In the genomic region with DNA sequence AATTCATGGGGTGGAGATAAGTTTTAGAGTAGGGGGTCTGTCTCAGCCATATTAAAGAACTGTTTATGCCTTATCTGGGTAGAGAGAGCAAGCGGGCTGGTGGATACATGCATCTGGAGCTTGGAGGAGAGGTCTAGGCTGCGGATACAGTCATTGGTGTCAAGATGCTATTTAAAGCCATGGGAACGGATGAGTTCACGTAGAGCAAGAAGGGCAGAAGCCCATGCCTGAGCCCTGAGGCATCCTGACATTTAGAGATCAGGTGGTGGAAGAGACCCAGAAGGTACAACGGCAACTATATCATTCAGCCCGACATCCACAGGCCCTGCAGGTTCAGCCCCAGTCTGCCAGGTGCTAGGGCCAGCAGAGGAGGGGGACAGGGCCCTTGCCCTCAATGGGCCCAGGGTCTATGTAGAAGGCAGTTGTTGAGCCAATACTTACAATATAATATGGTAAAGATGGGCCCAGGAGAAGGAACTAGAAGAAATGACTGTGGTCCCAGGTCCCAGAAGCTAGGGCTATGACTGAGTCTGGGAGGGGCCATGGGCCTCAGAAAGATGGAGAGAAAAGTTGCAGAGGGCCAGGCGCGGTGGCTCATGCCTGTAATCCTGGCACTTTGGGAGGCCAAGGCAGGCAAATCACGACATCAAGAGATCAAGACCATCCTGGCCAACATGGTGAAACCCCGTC, we compare ENCODE assay signal across 25 cellular contexts. TPM values are rescaled to one million over a fixed set of nuclear protein-coding genes. Genes with fewer than 3 reads are reported as not detected.
A peak's percentile ranks its signal among the peaks of the same experiment; 100 is the strongest.
DNase-seq lines count a peak whose midpoint lies in the region; ATAC-seq and TF ChIP-seq lines count a peak whose summit lies in the region.
"Had no signal": no experiment of that assay in that cellular context is flagged by ENCODE, and none has a peak within 500 bp of the region (broad histone marks: within the 10 kb centered on the region; RNA-seq: fewer than 3 reads in every experiment).

No MANE protein-coding gene starts in this region.

- TF ChIP-seq EP300 in upper lobe of left lung (IDR thresholded peaks at IDR 0.05): no peak

- H3K4me3 ChIP-seq in HL-60 (replicated peaks; ENCODE audit: insufficient read depth, low read length) (no peak overlapping the region), upper lobe of left lung (no peak overlapping the region)
- H3K4me3 ChIP-seq: ascending aorta, prostate gland had no signal

- H3K9me3 ChIP-seq in upper lobe of left lung: no peaks in the 10 kb centered on the region
- H3K9me3 ChIP-seq: ascending aorta, prostate gland had no signal

- H3K27me3 ChIP-seq in HL-60 (ENCODE audit: insufficient read depth, poor library complexity, severe bottlenecking) (no peaks in the 10 kb centered on the region), upper lobe of left lung (no peaks in the 10 kb centered on the region)
- H3K27me3 ChIP-seq: ascending aorta had no signal

- ATAC-seq in upper lobe of left lung (ENCODE audit: low FRiP score in 2 of 2): no peak
- ATAC-seq in activated CD4-positive, alpha-beta T cell treated with anti-CD3 and anti-CD28 coated beads for 36 hours: no peak
- ATAC-seq: activated naive CD4-positive, alpha-beta T cell treated with anti-CD3 and anti-CD28 coated beads, Interleukin-2, amount 50 U/mL, for 72 hours; stimulated activated effector memory CD8-positive, alpha-beta T cell treated with anti-CD3 and anti-CD28 coated beads, Interleukin-12 subunit alpha, Interleukin-12 subunit beta, amount 100 ng/mL, for 72 hours; WTC11 had no signal

- intact Hi-C loops in activated CD4-positive, alpha-beta T cell treated with anti-CD3 and anti-CD28 coated beads for 36 hours (cut with DNase I, micrococcal nuclease): no loop called here

- H3K4me1 ChIP-seq in upper lobe of left lung: peaks cover 8 to 40% (median 12%) of the 10 kb centered on the region in 4 donors
- H3K4me1 ChIP-seq: prostate gland had no signal

- 73 to 86% methylated on average over 10 of the region's 10 CpGs for WGBS in upper lobe of left lung, 2 donors

- peak overlapping the region; percentile 76 for H3K27ac ChIP-seq in HL-60 (replicated peaks)
- H3K27ac ChIP-seq in angular gyrus (ENCODE audit: low read depth, low read length): peak overlapping the region; percentile 49
- H3K27ac ChIP-seq in upper lobe of left lung: peak overlapping the region in 3 of 4 donors; percentile 32 to 78 (median 61)
- H3K27ac ChIP-seq: ascending aorta, prostate gland had no signal

- peaks cover 2% of the 10 kb centered on the region for H3K9me3 Mint-ChIP-seq in nephron
- no peaks in the 10 kb centered on the region for H3K9me3 Mint-ChIP-seq in activated CD4-positive, alpha-beta T cell treated with anti-CD3 and anti-CD28 coated beads for 36 hours (ENCODE audit: low read depth)
- H3K9me3 Mint-ChIP-seq: activated naive CD4-positive, alpha-beta T cell treated with anti-CD3 and anti-CD28 coated beads, Interleukin-2, amount 50 U/mL, for 72 hours; stimulated activated effector memory CD8-positive, alpha-beta T cell treated with anti-CD3 and anti-CD28 coated beads, Interleukin-12 subunit alpha, Interleukin-12 subunit beta, amount 100 ng/mL, for 72 hours had no signal

- POLR2A ChIA-PET in activated CD4-positive, alpha-beta T cell treated with anti-CD3 and anti-CD28 coated beads for 36 hours (lab: Charles Lee): no interaction called here

- H3K27ac Mint-ChIP-seq in nephron: peak overlapping the region in 2 of 3 experiments; percentile 1 to 72
- no peak overlapping the region for H3K27ac Mint-ChIP-seq in activated CD4-positive, alpha-beta T cell treated with anti-CD3 and anti-CD28 coated beads for 36 hours
- H3K27ac Mint-ChIP-seq: CD4-positive, alpha-beta memory T cell; IgD-negative memory B cell; stimulated activated effector memory CD8-positive, alpha-beta T cell treated with anti-CD3 and anti-CD28 coated beads, Interleukin-12 subunit alpha, Interleukin-12 subunit beta, amount 100 ng/mL, for 72 hours; WTC11 had no signal

- no peak for DNase-seq in HL-60 (ENCODE audit: low read depth in 1 of 2, low spot score in 1 of 2)
- no peak for DNase-seq in upper lobe of left lung
- no peak for DNase-seq in activated CD4-positive, alpha-beta T cell treated with anti-CD3 and anti-CD28 coated beads for 36 hours
- no peak for DNase-seq in putamen (ENCODE audit: low spot score)
- DNase-seq in SK-N-DZ (ENCODE audit: low spot score): no peak
- DNase-seq: activated CD8-positive, alpha-beta memory T cell treated with anti-CD3 and anti-CD28 coated beads, Interleukin-2, amount 50 U/mL, for 4 hours; CD4-positive, alpha-beta memory T cell; central memory CD4-positive, alpha-beta T cell; NCI-H1092 treated with DMSO at 0.1 percent for 48 hours; NCI-H2029; NCI-H345; NCI-H748 treated with DMSO at 0.1 percent for 48 hours; small intestine; stimulated activated CD4-positive, alpha-beta T cell treated with anti-CD3 and anti-CD28 coated beads, Interleukin-2, amount 100 ng/mL, for 48 hours had no signal

- H3K36me3 ChIP-seq in upper lobe of left lung: no peaks in the 10 kb centered on the region
- H3K36me3 ChIP-seq: ascending aorta, prostate gland had no signal

- H3K36me3 Mint-ChIP-seq in nephron (ENCODE audit: low read depth): no peaks in the 10 kb centered on the region
- no peaks in the 10 kb centered on the region for H3K36me3 Mint-ChIP-seq in activated CD4-positive, alpha-beta T cell treated with anti-CD3 and anti-CD28 coated beads for 36 hours (ENCODE audit: low read depth)
- H3K36me3 Mint-ChIP-seq: activated naive CD4-positive, alpha-beta T cell treated with anti-CD3 and anti-CD28 coated beads, Interleukin-2, amount 50 U/mL, for 72 hours; CD4-positive, alpha-beta memory T cell; IgD-negative memory B cell; stimulated activated effector memory CD8-positive, alpha-beta T cell treated with anti-CD3 and anti-CD28 coated beads, Interleukin-12 subunit alpha, Interleukin-12 subunit beta, amount 100 ng/mL, for 72 hours; WTC11 had no signal

- H3K27me3 Mint-ChIP-seq in nephron (ENCODE audit: low read depth): peaks cover 6% of the 10 kb centered on the region
- peaks cover 10% of the 10 kb centered on the region for H3K27me3 Mint-ChIP-seq in activated CD4-positive, alpha-beta T cell treated with anti-CD3 and anti-CD28 coated beads for 36 hours

- H3K4me3 Mint-ChIP-seq in nephron: no peak overlapping the region
- H3K4me3 Mint-ChIP-seq in activated CD4-positive, alpha-beta T cell treated with anti-CD3 and anti-CD28 coated beads for 36 hours: no peak overlapping the region
- H3K4me3 Mint-ChIP-seq: CD4-positive, alpha-beta memory T cell; IgD-negative memory B cell; stimulated activated effector memory CD8-positive, alpha-beta T cell treated with anti-CD3 and anti-CD28 coated beads, Interleukin-12 subunit alpha, Interleukin-12 subunit beta, amount 100 ng/mL, for 72 hours; WTC11 had no signal

- peaks cover 77% of the 10 kb centered on the region for H3K4me1 Mint-ChIP-seq in nephron
- H3K4me1 Mint-ChIP-seq in activated CD4-positive, alpha-beta T cell treated with anti-CD3 and anti-CD28 coated beads for 36 hours: no peaks in the 10 kb centered on the region
- H3K4me1 Mint-ChIP-seq: CD4-positive, alpha-beta memory T cell; IgD-negative memory B cell; stimulated activated effector memory CD8-positive, alpha-beta T cell treated with anti-CD3 and anti-CD28 coated beads, Interleukin-12 subunit alpha, Interleukin-12 subunit beta, amount 100 ng/mL, for 72 hours; WTC11 had no signal

- no peak for TF ChIP-seq CTCF in HL-60 (IDR thresholded peaks at IDR 0.05; ENCODE audit: insufficient read depth, low read length)
- TF ChIP-seq CTCF in nephron (IDR thresholded peaks at IDR 0.05; ENCODE audit: unreplicated experiment in 3 of 3): no peak
- no peak for TF ChIP-seq CTCF in upper lobe of left lung (IDR thresholded peaks at IDR 0.05)

- CTCF ChIA-PET in activated CD4-positive, alpha-beta T cell treated with anti-CD3 and anti-CD28 coated beads for 36 hours (lab: Charles Lee): interaction anchor here (1.4 to 2.9 kb wide), 2 partner anchors 14 to 286 kb away, joined by 4 to 22 read pairs; no protein-coding TSS in a partner anchor

- TF ChIP-seq POLR2A in upper lobe of left lung (IDR thresholded peaks at IDR 0.05): no peak

RNA-seq across cellular contexts. Expression of gene CHI3L1, which starts 15.2 kb away (rescaled TPM):
- 10 to 100 TPM; 12.3 to 68.4 (median 52.4) TPM for total RNA-seq in upper lobe of left lung
- under 1 TPM; 0.09 to 0.18 TPM for total RNA-seq in activated CD4-positive, alpha-beta T cell treated with anti-CD3 and anti-CD28 coated beads for 36 hours
- polyA plus RNA-seq in SK-N-DZ (2014; cell fraction: cytosol; rRNA removed): not detected in 2 replicates
- not detected in 2 replicates for polyA plus RNA-seq in SK-N-DZ (2014; cell fraction: nucleus; rRNA removed)
- polyA plus RNA-seq: CD4-positive, alpha-beta memory T cell; IgD-negative memory B cell; neural cell had no signal

RNA-seq across cellular contexts. Expression of gene MYBPH, which starts 26.0 kb away (rescaled TPM):
- under 1 TPM in 3 of 6 donors, not detected in 3; 0.13 to 0.39 (median 0.15) TPM for total RNA-seq in upper lobe of left lung
- total RNA-seq in activated CD4-positive, alpha-beta T cell treated with anti-CD3 and anti-CD28 coated beads for 36 hours: not detected
- polyA plus RNA-seq in SK-N-DZ (2014; cell fraction: cytosol; rRNA removed): not detected in 2 replicates
- not detected in 2 replicates for polyA plus RNA-seq in SK-N-DZ (2014; cell fraction: nucleus; rRNA removed)
- total RNA-seq: activated naive CD4-positive, alpha-beta T cell treated with anti-CD3 and anti-CD28 coated beads, Interleukin-2, amount 50 U/mL, for 72 hours; ascending aorta; CD4-positive, alpha-beta memory T cell; dermis microvascular lymphatic vessel endothelial cell; mononuclear cell; WTC11 had no signal
- polyA plus RNA-seq: CD4-positive, alpha-beta memory T cell; IgD-negative memory B cell; neural cell; small intestine had no signal

RNA-seq across cellular contexts. Expression of gene CHIT1, which starts 27.8 kb away (rescaled TPM):
- total RNA-seq in upper lobe of left lung: 10 to 100 TPM in 2 of 6 donors, 1 to 10 TPM in 4; 2.0 to 97.4 (median 3.7) TPM
- total RNA-seq in activated CD4-positive, alpha-beta T cell treated with anti-CD3 and anti-CD28 coated beads for 36 hours: under 1 TPM; 0.63 to 0.80 TPM
- polyA plus RNA-seq in SK-N-DZ (2014; cell fraction: cytosol; rRNA removed): 0.01 TPM in 1 of 2 replicates, not detected in the other
- polyA plus RNA-seq in SK-N-DZ (2014; cell fraction: nucleus; rRNA removed): 0.02 and 0.06 TPM in 2 replicates
- total RNA-seq: ascending aorta, dermis microvascular lymphatic vessel endothelial cell had no signal
- polyA plus RNA-seq: CD4-positive, alpha-beta memory T cell; neural cell had no signal

Comparison
In these comparisons a context has a peak if more than half of its experiments do, and no peak if none do; other contexts are left out.
1. RNA of gene CHI3L1, which starts 15.2 kb away (total RNA-seq): 12.3 to 68.4 TPM in upper lobe of left lung; 0.09 to 0.18 TPM in activated CD4-positive, alpha-beta T cell treated with anti-CD3 and anti-CD28 coated beads for 36 hours; every median in the first group is over 10 times any median in the second.
2. Peak in every context shown above with its lines, with median percentiles within 50 percentile points of each other: H3K27ac ChIP-seq.